ENCODE assay signal across 11 cellular contexts in the genomic region with DNA sequence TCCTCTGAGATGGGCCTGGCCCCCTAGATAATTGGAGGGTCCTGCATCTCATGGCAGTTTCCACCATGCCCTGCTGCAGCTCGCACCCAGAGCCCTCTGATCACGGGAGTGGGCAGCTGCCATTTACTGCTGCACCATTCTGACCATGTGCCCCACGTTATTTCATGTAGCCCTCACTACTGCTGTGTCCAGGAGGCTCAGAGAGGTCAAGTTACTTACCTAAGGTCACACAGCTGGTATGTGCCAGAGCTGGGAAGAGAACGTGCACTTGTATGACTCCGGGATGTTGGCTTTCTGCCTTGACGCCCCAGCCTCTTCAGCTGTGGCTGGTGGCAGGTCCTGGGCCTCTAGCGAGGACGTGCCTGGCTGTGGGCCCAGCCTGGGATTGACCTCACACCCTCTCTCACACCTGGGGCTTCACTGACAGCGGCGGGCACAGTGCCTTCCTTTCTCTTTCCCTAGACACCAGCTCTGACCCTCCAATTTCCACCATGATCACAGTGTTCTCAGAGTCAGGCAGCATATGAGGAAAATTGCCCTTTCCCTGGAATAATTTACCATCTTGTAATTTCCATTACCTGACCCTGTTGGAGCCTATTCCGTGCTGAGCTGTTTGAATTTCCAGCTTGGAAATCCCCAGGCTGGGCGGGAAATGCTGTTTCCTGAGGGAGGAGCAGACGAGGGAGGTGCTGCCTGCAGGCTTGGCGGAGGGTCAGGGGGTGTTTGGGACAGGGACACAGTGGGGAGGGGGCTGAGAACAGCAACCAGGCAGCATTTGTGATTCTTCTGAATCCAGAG. TPM values are rescaled to one million over a fixed set of nuclear protein-coding genes. Genes with fewer than 3 reads are reported as not detected.
DNase-seq lines count a peak whose midpoint lies in the region; ATAC-seq and TF ChIP-seq lines count a peak whose summit lies in the region.
"Had no signal": no experiment of that assay in that cellular context is flagged by ENCODE, and none has a peak within 500 bp of the region (broad histone marks: within the 10 kb centered on the region; RNA-seq: fewer than 3 reads in every experiment).

No MANE protein-coding gene starts in this region.

- H3K36me3 ChIP-seq in heart left ventricle: no peaks in the 10 kb centered on the region

- CTCF ChIA-PET in RWPE1 (lab: Yijun Ruan, JAX): interaction anchor here (1.0 kb wide), 1 partner anchor 28 kb away, joined by 3 read pairs; no protein-coding TSS in a partner anchor

- H3K4me3 ChIP-seq in heart left ventricle: peak overlapping the region in 9 of 12 donors; percentile 12 to 42 (median 29)

- DNase-seq in A172 (ENCODE audit: low spot score) (peak; percentile 47), RWPE1 (ENCODE audit: low spot score) (no peak), heart left ventricle (peak in 4 of 5 donors; percentile 45 to 71 (median 54)), myocyte (ENCODE audit: low read depth) (peak; percentile 16), GM10266 (ENCODE audit: extremely low spot score) (no peak), glutamatergic neuron (no peak), activated T-cell treated with anti-CD3 and anti-CD28 coated beads for 4 hours (no peak), DMS79 treated with DMSO at 0.1 percent for 48 hours (lab: John Stamatoyannopoulos, UW) (no peak)
- DNase-seq: ACHN, activated B cell treated with CpG ODN at 0.5 μM for 24 hours, NCI-H446 treated with DMSO at 0.1 percent for 48 hours had no signal

- POLR2A ChIA-PET in RWPE1 (lab: Yijun Ruan, JAX; ENCODE audit: low non-redundant PET): no interaction called here

- 28 to 37% (median 34%) methylated on average over 13 to 14 of the region's 14 CpGs for WGBS in heart left ventricle, 4 donors

- TF ChIP-seq CTCF in RWPE1 (conservative IDR thresholded peaks at IDR 0.05; ENCODE audit: low read depth) (no peak), heart left ventricle (IDR thresholded peaks at IDR 0.05) (no peak), GM10266 (IDR thresholded peaks at IDR 0.05; ENCODE audit: control insufficient read depth, insufficient read depth, low read depth, missing control alignments) (no peak), glutamatergic neuron (IDR thresholded peaks at IDR 0.05; ENCODE audit: partially characterized antibody, unreplicated experiment) (no peak)

- peaks cover 0 to 27% (median 14%) of the 10 kb centered on the region in 12 donors for H3K4me1 ChIP-seq in heart left ventricle

- no peak overlapping the region for H3K27ac Mint-ChIP-seq in glutamatergic neuron (ENCODE audit: unreplicated experiment)
- H3K27ac Mint-ChIP-seq: activated B cell treated with CpG ODN at 0.5 μM for 24 hours had no signal

- H3K9me3 Mint-ChIP-seq in glutamatergic neuron (ENCODE audit: unreplicated experiment): peaks cover 8% of the 10 kb centered on the region
- H3K9me3 Mint-ChIP-seq: activated B cell treated with CpG ODN at 0.5 μM for 24 hours had no signal

- intact Hi-C loops in heart left ventricle (cut with DNase I): no loop called here

- H3K36me3 Mint-ChIP-seq in glutamatergic neuron (ENCODE audit: unreplicated experiment): peaks cover 4% of the 10 kb centered on the region

- peaks cover 8% of the 10 kb centered on the region for H3K4me1 Mint-ChIP-seq in glutamatergic neuron (ENCODE audit: low read depth, unreplicated experiment)
- H3K4me1 Mint-ChIP-seq: activated B cell treated with CpG ODN at 0.5 μM for 24 hours had no signal

- H3K9me3 ChIP-seq in heart left ventricle: no peaks in the 10 kb centered on the region

- no peak overlapping the region for H3K4me3 Mint-ChIP-seq in glutamatergic neuron (ENCODE audit: unreplicated experiment)
- H3K4me3 Mint-ChIP-seq: activated B cell treated with CpG ODN at 0.5 μM for 24 hours had no signal

- peak; percentile 51 to 90 (median 66) for ATAC-seq in heart left ventricle

- TF ChIP-seq POLR2A in heart left ventricle (IDR thresholded peaks at IDR 0.05): no peak

- H3K27me3 Mint-ChIP-seq in glutamatergic neuron (ENCODE audit: unreplicated experiment): peaks cover 12% of the 10 kb centered on the region

- H3K27ac ChIP-seq in RWPE1 (peak overlapping the region; percentile 26), heart left ventricle (peak overlapping the region in 9 of 12 donors; percentile 17 to 79 (median 52))

- peaks cover 0 to 37% (median 2%) of the 10 kb centered on the region in 9 donors for H3K27me3 ChIP-seq in heart left ventricle

RNA-seq across cellular contexts. Expression of a gene that starts 18.6 kb away (rescaled TPM):
- 0.14 TPM in 2 replicates for total RNA-seq in A172 (2014; rRNA removed; shearing (Covaris generic))
- total RNA-seq in heart left ventricle: 10 to 100 TPM in 2 of 9 donors, 1 to 10 TPM in 7; 1.7 to 13.0 (median 6.3) TPM
- 1 to 10 TPM; 2.4 to 5.8 TPM for polyA plus RNA-seq in heart left ventricle
- 0.03 TPM in 1 of 2 replicates, not detected in the other for total RNA-seq in myocyte
- polyA plus RNA-seq in myocyte (2012): 0.11 TPM
- 109 TPM for total RNA-seq in glutamatergic neuron (ENCODE audit: unreplicated experiment)
- total RNA-seq: activated B cell treated with CpG ODN at 0.5 μM for 24 hours had no signal

Comparison
In these comparisons a context has a peak if more than half of its experiments do, and no peak if none do; other contexts are left out.
1. DNase-seq: peak in A172 (single experiment), heart left ventricle (4 of 5) and myocyte (single experiment); none in RWPE1 (single experiment), GM10266 (single experiment), glutamatergic neuron (single experiment), activated T-cell treated with anti-CD3 and anti-CD28 coated beads for 4 hours (single experiment) and DMS79 treated with DMSO at 0.1 percent for 48 hours (single experiment).